In genomic region chr6:129957941-129958898, GRCh38 we compare ENCODE assay signal across 19 cellular contexts.
"Had no signal": no experiment of that assay in that cellular context is flagged by ENCODE, and none has a peak within 500 bp of the region (broad histone marks: within the 10 kb centered on the region; RNA-seq: fewer than 3 reads in every experiment).

No MANE protein-coding gene starts in this region.

- H3K27me3 Mint-ChIP-seq: stimulated activated naive B cell treated with anti-CD40 and anti-IgM and Interleukin-4, amounts not matched to agents 10 μg/mL and 1 μg/mL and 100 μg/mL, for 72 hours had no signal

- DNase-seq: colonic mucosa; dermis blood vessel endothelial cell; foreskin keratinocyte; immature natural killer cell; left colon; left ventricle myocardium superior; mesenchymal stem cell; midbrain; nephron progenitor cell; spleen; stimulated activated CD4-positive, alpha-beta T cell treated with anti-CD3 and anti-CD28 coated beads, Interleukin-15, amount 100 ng/mL, for 24 hours; stimulated activated CD4-positive, alpha-beta T cell treated with anti-CD3 and anti-CD28 coated beads, Interleukin-1b, Interleukin-23, amount 100 ng/mL, for 48 hours; stimulated activated CD4-positive, alpha-beta T cell treated with anti-CD3 and anti-CD28 coated beads, Interleukin-4, amount 100 ng/mL, for 24 hours; stimulated activated naive B cell treated with anti-CD40 and anti-IgM and Interleukin-4, amounts not matched to agents 10 μg/mL and 1 μg/mL and 100 μg/mL, for 72 hours; trophoblast cell; uterus had no signal

- H3K4me3 Mint-ChIP-seq: immature natural killer cell; nephron progenitor cell; stimulated activated naive B cell treated with anti-CD40 and anti-IgM and Interleukin-4, amounts not matched to agents 10 μg/mL and 1 μg/mL and 100 μg/mL, for 72 hours had no signal

- H3K9me3 Mint-ChIP-seq: immature natural killer cell; nephron progenitor cell; stimulated activated naive B cell treated with anti-CD40 and anti-IgM and Interleukin-4, amounts not matched to agents 10 μg/mL and 1 μg/mL and 100 μg/mL, for 72 hours had no signal

- H3K4me1 ChIP-seq: colonic mucosa, spleen, uterus had no signal

- H3K4me1 Mint-ChIP-seq: immature natural killer cell; nephron progenitor cell; stimulated activated naive B cell treated with anti-CD40 and anti-IgM and Interleukin-4, amounts not matched to agents 10 μg/mL and 1 μg/mL and 100 μg/mL, for 72 hours had no signal

- H3K9me3 ChIP-seq: colonic mucosa, neutrophil, uterus had no signal

- H3K27ac Mint-ChIP-seq: nephron progenitor cell; stimulated activated naive B cell treated with anti-CD40 and anti-IgM and Interleukin-4, amounts not matched to agents 10 μg/mL and 1 μg/mL and 100 μg/mL, for 72 hours had no signal

- ATAC-seq: foreskin keratinocyte; left colon; left ventricle myocardium superior; sciatic nerve; stimulated activated naive B cell treated with anti-CD40 and anti-IgM and Interleukin-4, amounts not matched to agents 10 μg/mL and 1 μg/mL and 100 μg/mL, for 72 hours had no signal

- H3K27ac ChIP-seq: colonic mucosa, foreskin keratinocyte, neutrophil, spleen, uterus had no signal

- H3K4me3 ChIP-seq: colonic mucosa, lung, spleen, uterus had no signal

- H3K36me3 ChIP-seq: colonic mucosa, neutrophil, spleen, uterus had no signal
